In the genomic region with DNA sequence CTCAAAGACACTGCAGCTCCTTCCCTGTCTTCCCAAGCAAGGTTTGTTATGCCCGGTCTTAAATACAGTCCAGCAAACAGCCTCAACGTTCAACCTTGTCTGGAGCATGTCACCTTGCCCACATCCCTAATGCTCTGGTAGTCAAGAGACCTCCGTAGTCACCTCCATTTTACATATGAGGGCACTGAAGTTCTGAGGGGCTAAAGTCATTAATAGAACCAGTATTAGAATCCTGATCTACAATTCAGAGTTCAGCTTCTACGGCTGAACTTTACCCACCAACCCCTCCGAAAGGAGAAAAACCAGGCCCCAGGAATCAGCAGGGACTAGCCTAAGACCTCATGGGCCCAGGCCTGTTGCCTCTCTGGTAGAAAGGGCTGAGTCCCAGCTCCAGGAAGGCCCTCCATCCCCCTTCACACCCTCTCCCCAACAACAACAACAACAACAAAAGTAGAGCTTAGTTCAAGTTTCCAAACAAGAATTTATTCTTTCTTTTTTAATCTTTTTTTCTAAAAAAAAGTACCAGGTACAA, we compare ENCODE assay signal across 8 cellular contexts. TPM values are rescaled to one million over a fixed set of nuclear protein-coding genes. Genes with fewer than 3 reads are reported as not detected.
DNase-seq lines count a peak whose midpoint lies in the region; ATAC-seq and TF ChIP-seq lines count a peak whose summit lies in the region.

No MANE protein-coding gene starts in this region.

- H3K27ac Mint-ChIP-seq in naive thymus-derived CD8-positive, alpha-beta T cell, result peak overlapping the region; percentile 95 to 100 (median 99)

- no peaks in the 10 kb centered on the region for H3K9me2 ChIP-seq in MM.1S (replicated peaks; ENCODE audit: insufficient read depth, low read length)

- DNase-seq in AG10803 (ENCODE audit: low read depth) (no peak), MM.1S (no peak), dorsolateral prefrontal cortex (no peak), ureter (ENCODE audit: low spot score) (no peak), Kasumi-1 (lab: John Stamatoyannopoulos, UW) (no peak)
- no peak for DNase-seq in naive thymus-derived CD8-positive, alpha-beta T cell
- no peak for DNase-seq in activated CD4-positive, alpha-beta T cell treated with anti-CD3 and anti-CD28 coated beads for 1 hour

- peak overlapping the region; percentile 82 for H3K4me2 ChIP-seq in MM.1S (ENCODE audit: low read depth, low read length)

- ATAC-seq in naive thymus-derived CD8-positive, alpha-beta T cell, result peak in 1 of 2 donors; percentile 31
- ATAC-seq in HG02938 (IDR thresholded peaks at IDR 0.05; ENCODE audit: unreplicated experiment), result no peak

- H3K27me3 Mint-ChIP-seq in naive thymus-derived CD8-positive, alpha-beta T cell, result no peaks in the 10 kb centered on the region

- H3K27ac ChIP-seq in MM.1S (ENCODE audit: low read length) (peak overlapping the region; percentile 83), dorsolateral prefrontal cortex (peak overlapping the region in 58 of 59 donors; percentile 13 to 97 (median 84))

- H3K27me3 ChIP-seq in MM.1S (replicated peaks; ENCODE audit: insufficient read depth, low read length), result no peaks in the 10 kb centered on the region
- no peaks in the 10 kb centered on the region for H3K27me3 ChIP-seq in dorsolateral prefrontal cortex

- H3F3A ChIP-seq in MM.1S (ENCODE audit: insufficient read depth, low read length), result peaks cover 10% of the 10 kb centered on the region; the same call in 1 of the 2 replicates

- H3K36me3 ChIP-seq in MM.1S (replicated peaks; ENCODE audit: insufficient read depth, low read length), result 0 out of 2 replicates have a peak, but pooled peaks cover 4% of the 10 kb centered on the region

- peak overlapping the region; percentile 69 for H2AFZ ChIP-seq in MM.1S (ENCODE audit: low read length)

- H3K9me3 ChIP-seq in MM.1S (replicated peaks; ENCODE audit: insufficient read depth, low read length), result no peaks in the 10 kb centered on the region

- POLR2A ChIA-PET in naive thymus-derived CD8-positive, alpha-beta T cell (lab: Charles Lee), result interaction anchor here (0.7 to 4.4 kb wide), 7 partner anchors 8 to 711 kb away, joined by 3 to 30 read pairs (median 26); partner anchors contain the start of genes ATOSB, FANCG, HINT2 and UNC13B

- H3K36me3 Mint-ChIP-seq in naive thymus-derived CD8-positive, alpha-beta T cell, result peaks cover 0 to 47% (median 11%) of the 10 kb centered on the region in 3 donors

- H3K79me2 ChIP-seq in MM.1S (ENCODE audit: low read length), result peaks cover 23% of the 10 kb centered on the region

- H3K4me3 ChIP-seq in AG10803 (ENCODE audit: low read length), result peak overlapping the region; percentile 92
- H3K4me3 ChIP-seq in MM.1S (ENCODE audit: low read length), result peak overlapping the region; percentile 86
- H3K4me3 ChIP-seq in dorsolateral prefrontal cortex, result peak overlapping the region; percentile 53 to 98 (median 83)

- peaks cover 11% of the 10 kb centered on the region for H3K4me1 ChIP-seq in MM.1S (ENCODE audit: low read length)

- no peaks in the 10 kb centered on the region for H4K20me1 ChIP-seq in MM.1S (ENCODE audit: insufficient read depth, low read length)

- peak overlapping the region; percentile 93 for H3K9ac ChIP-seq in MM.1S (ENCODE audit: low read length)

- intact Hi-C loops in dorsolateral prefrontal cortex (cut with DNase I), result loop anchor here in 1 of 2 donors (2.0 to 5.0 kb wide), 3 partner anchors 31 to 709 kb away; partner anchors contain the start of genes SPAG8 and VCP

- H3K4me3 Mint-ChIP-seq in naive thymus-derived CD8-positive, alpha-beta T cell, result peak overlapping the region; percentile 88 to 97 (median 93)

- peaks cover 20 to 44% (median 33%) of the 10 kb centered on the region in 4 donors for H3K4me1 Mint-ChIP-seq in naive thymus-derived CD8-positive, alpha-beta T cell

- H3K9me3 Mint-ChIP-seq in naive thymus-derived CD8-positive, alpha-beta T cell, result no peaks in the 10 kb centered on the region

- no peak for TF ChIP-seq CTCF in AG10803 (conservative IDR thresholded peaks at IDR 0.05; ENCODE audit: low read length)
- no peak for TF ChIP-seq CTCF in MM.1S (IDR thresholded peaks at IDR 0.05; ENCODE audit: low read length)
- TF ChIP-seq CTCF in dorsolateral prefrontal cortex (IDR thresholded peaks at IDR 0.05 in 54 of 56, conservative IDR thresholded peaks at IDR 0.05 in 2 of 56; ENCODE audit: low read depth in 1 of 56, partially characterized antibody in 56 of 56), result no peak

RNA-seq across cellular contexts. Expression of gene STOML2, which starts 0.8 kb away (rescaled TPM):
- total RNA-seq in dorsolateral prefrontal cortex, result 10 to 100 TPM; 36.9 to 78.5 (median 61.0) TPM
- 10 to 100 TPM; 47.3 to 53.0 TPM for total RNA-seq in naive thymus-derived CD8-positive, alpha-beta T cell
- polyA plus RNA-seq in naive thymus-derived CD8-positive, alpha-beta T cell, result 10 to 100 TPM; 86.7 to 93.9 (median 88.9) TPM
- total RNA-seq in ureter, result 100 TPM

RNA-seq across cellular contexts. Expression of gene PIGO, which starts 7.3 kb away (rescaled TPM):
- total RNA-seq in dorsolateral prefrontal cortex (10 to 100 TPM; 14.1 to 39.9 (median 22.4) TPM), ureter (35.2 TPM)
- total RNA-seq in naive thymus-derived CD8-positive, alpha-beta T cell, result 10 to 100 TPM; 32.6 to 36.1 TPM
- polyA plus RNA-seq in naive thymus-derived CD8-positive, alpha-beta T cell, result 10 to 100 TPM; 23.0 to 26.2 (median 23.3) TPM

RNA-seq across cellular contexts. Expression of gene ATOSB, which starts 11.9 kb away (rescaled TPM):
- 10 to 100 TPM; 14.2 to 30.2 (median 22.4) TPM for total RNA-seq in dorsolateral prefrontal cortex
- 1 to 10 TPM; 5.4 to 5.7 TPM for total RNA-seq in naive thymus-derived CD8-positive, alpha-beta T cell
- 1 to 10 TPM; 1.6 to 2.9 (median 2.6) TPM for polyA plus RNA-seq in naive thymus-derived CD8-positive, alpha-beta T cell
- total RNA-seq in ureter, result 11.5 TPM

RNA-seq across cellular contexts. Expression of gene FANCG, which starts 24.0 kb away (rescaled TPM):
- 10 to 100 TPM; 12.2 to 38.6 (median 22.1) TPM for total RNA-seq in dorsolateral prefrontal cortex
- 10 to 100 TPM; 23.6 to 27.9 TPM for total RNA-seq in naive thymus-derived CD8-positive, alpha-beta T cell
- 1 to 10 TPM; 4.4 to 9.3 (median 5.9) TPM for polyA plus RNA-seq in naive thymus-derived CD8-positive, alpha-beta T cell
- 19.3 TPM for total RNA-seq in ureter

RNA-seq across cellular contexts. Expression of gene VCP, which starts 31.3 kb away (rescaled TPM):
- total RNA-seq in dorsolateral prefrontal cortex (100 to 1,000 TPM in 119 of 120 experiments, 10 to 100 TPM in 1; 96.2 to 199 (median 161) TPM), ureter (217 TPM)
- total RNA-seq in naive thymus-derived CD8-positive, alpha-beta T cell, result 100 to 1,000 TPM; 172 to 177 TPM
- 100 to 1,000 TPM; 136 to 152 (median 142) TPM for polyA plus RNA-seq in naive thymus-derived CD8-positive, alpha-beta T cell
